ENCODE assay signal across 13 cellular contexts in the genomic region with DNA sequence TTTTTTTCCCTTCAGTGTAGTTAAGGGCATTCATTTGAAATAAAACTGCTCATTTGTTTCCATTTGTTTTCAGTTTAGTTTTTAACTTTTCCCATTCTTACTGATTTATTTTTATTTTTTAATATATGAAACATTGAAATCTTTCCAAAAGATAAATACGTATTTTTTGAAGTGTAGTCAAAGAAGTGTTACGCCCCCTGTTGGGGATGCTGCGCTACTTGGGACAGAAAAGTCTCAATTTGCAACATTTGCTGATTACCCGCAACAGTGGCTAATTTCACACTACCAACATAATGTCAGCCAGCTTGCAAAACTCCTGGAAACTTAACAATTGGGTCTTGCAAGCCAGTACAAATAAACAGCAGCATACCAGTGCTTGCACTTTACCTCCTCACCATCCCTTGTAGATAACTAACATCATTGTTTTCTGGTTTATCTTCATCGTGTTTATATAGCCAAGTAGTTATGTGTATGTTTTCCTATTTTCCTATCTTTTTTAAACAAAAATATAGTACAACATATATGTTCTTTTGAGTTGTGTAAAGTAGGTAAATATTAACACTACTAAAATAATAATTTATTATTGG.
DNase-seq lines count a peak whose midpoint lies in the region; ATAC-seq and TF ChIP-seq lines count a peak whose summit lies in the region.
"Had no signal": no experiment of that assay in that cellular context is flagged by ENCODE, and none has a peak within 500 bp of the region (broad histone marks: within the 10 kb centered on the region; RNA-seq: fewer than 3 reads in every experiment).

No MANE protein-coding gene starts in this region.

- no peak for ATAC-seq in stimulated activated naive B cell treated with anti-CD40 and anti-IgM and Interleukin-4, amounts not matched to agents 10 μg/mL and 1 μg/mL and 100 μg/mL, for 72 hours (replicated peaks)
- ATAC-seq: activated naive CD8-positive, alpha-beta T cell treated with anti-CD3 and anti-CD28 coated beads, Interleukin-2, amount 50 U/mL, for 24 hours; left lobe of liver had no signal

- no peak overlapping the region for H3K27ac Mint-ChIP-seq in nephron progenitor cell
- H3K27ac Mint-ChIP-seq in stimulated activated naive B cell treated with anti-CD40 and anti-IgM and Interleukin-4, amounts not matched to agents 10 μg/mL and 1 μg/mL and 100 μg/mL, for 72 hours = no peak overlapping the region
- H3K27ac Mint-ChIP-seq: activated naive CD8-positive, alpha-beta T cell treated with anti-CD3 and anti-CD28 coated beads, Interleukin-2, amount 50 U/mL, for 24 hours had no signal

- H3K36me3 Mint-ChIP-seq in nephron progenitor cell (ENCODE audit: low read depth) = no peaks in the 10 kb centered on the region
- no peaks in the 10 kb centered on the region for H3K36me3 Mint-ChIP-seq in stimulated activated naive B cell treated with anti-CD40 and anti-IgM and Interleukin-4, amounts not matched to agents 10 μg/mL and 1 μg/mL and 100 μg/mL, for 72 hours

- no peaks in the 10 kb centered on the region for H3K27me3 Mint-ChIP-seq in nephron progenitor cell (ENCODE audit: low read depth, poor library complexity)
- H3K27me3 Mint-ChIP-seq in stimulated activated naive B cell treated with anti-CD40 and anti-IgM and Interleukin-4, amounts not matched to agents 10 μg/mL and 1 μg/mL and 100 μg/mL, for 72 hours = no peaks in the 10 kb centered on the region
- H3K27me3 Mint-ChIP-seq: activated naive CD8-positive, alpha-beta T cell treated with anti-CD3 and anti-CD28 coated beads, Interleukin-2, amount 50 U/mL, for 24 hours had no signal

- no peak for DNase-seq in GM10266 (ENCODE audit: extremely low spot score)
- no peak for DNase-seq in LNCaP clone FGC (ENCODE audit: low read depth)
- peak in 1 of 2 donors; percentile 8 for DNase-seq in cardiac fibroblast (ENCODE audit: low read depth in 2 of 2)
- peak; percentile 8 for DNase-seq in nephron progenitor cell
- DNase-seq in stimulated activated naive B cell treated with anti-CD40 and anti-IgM and Interleukin-4, amounts not matched to agents 10 μg/mL and 1 μg/mL and 100 μg/mL, for 72 hours = no peak
- DNase-seq in MV-4-11 (lab: John Stamatoyannopoulos, UW) = no peak
- no peak for DNase-seq in NCI-H1417 treated with DMSO at 0.1 percent for 48 hours (lab: John Stamatoyannopoulos, UW)
- DNase-seq: activated naive CD8-positive, alpha-beta T cell treated with anti-CD3 and anti-CD28 coated beads, Interleukin-2, amount 50 U/mL, for 24 hours; NCI-H2081; SHP77 treated with DMSO at 0.1 percent for 48 hours; uterus had no signal

- no peak overlapping the region for H3K4me3 Mint-ChIP-seq in nephron progenitor cell
- H3K4me3 Mint-ChIP-seq in stimulated activated naive B cell treated with anti-CD40 and anti-IgM and Interleukin-4, amounts not matched to agents 10 μg/mL and 1 μg/mL and 100 μg/mL, for 72 hours = no peak overlapping the region
- H3K4me3 Mint-ChIP-seq: activated naive CD8-positive, alpha-beta T cell treated with anti-CD3 and anti-CD28 coated beads, Interleukin-2, amount 50 U/mL, for 24 hours had no signal

- H3K4me1 Mint-ChIP-seq in nephron progenitor cell = no peaks in the 10 kb centered on the region
- H3K4me1 Mint-ChIP-seq in stimulated activated naive B cell treated with anti-CD40 and anti-IgM and Interleukin-4, amounts not matched to agents 10 μg/mL and 1 μg/mL and 100 μg/mL, for 72 hours = no peaks in the 10 kb centered on the region
- H3K4me1 Mint-ChIP-seq: activated naive CD8-positive, alpha-beta T cell treated with anti-CD3 and anti-CD28 coated beads, Interleukin-2, amount 50 U/mL, for 24 hours had no signal

- TF ChIP-seq CTCF in GM10266 (IDR thresholded peaks at IDR 0.05; ENCODE audit: control insufficient read depth, insufficient read depth, low read depth, missing control alignments) (peak; percentile 12), LNCaP clone FGC (IDR thresholded peaks at IDR 0.05; ENCODE audit: control insufficient read depth, extremely low read depth, insufficient read depth) (peak; percentile 29; the same call in 1 of the 2 replicates), cardiac fibroblast (IDR thresholded peaks at IDR 0.05; ENCODE audit: low read depth, low read length) (peak; percentile 41), nephron progenitor cell (IDR thresholded peaks at IDR 0.05) (peak; percentile 51)

- H3K4me3 ChIP-seq in LNCaP clone FGC (ENCODE audit: low read depth, low read length) (no peak overlapping the region), cardiac fibroblast (replicated peaks in 1 of 2; ENCODE audit: low read depth in 2 of 2, low read length in 2 of 2) (no peak overlapping the region)
- H3K4me3 ChIP-seq: esophagus muscularis mucosa, uterus had no signal

- H3K9me3 Mint-ChIP-seq in nephron progenitor cell = no peaks in the 10 kb centered on the region
- no peaks in the 10 kb centered on the region for H3K9me3 Mint-ChIP-seq in stimulated activated naive B cell treated with anti-CD40 and anti-IgM and Interleukin-4, amounts not matched to agents 10 μg/mL and 1 μg/mL and 100 μg/mL, for 72 hours
- H3K9me3 Mint-ChIP-seq: activated naive CD8-positive, alpha-beta T cell treated with anti-CD3 and anti-CD28 coated beads, Interleukin-2, amount 50 U/mL, for 24 hours had no signal
